ENCODE assay signal across 13 cellular contexts in genomic region chr18:48850891-48851302, GRCh38.
DNase-seq lines count a peak whose midpoint lies in the region; ATAC-seq and TF ChIP-seq lines count a peak whose summit lies in the region.
"Had no signal": no experiment of that assay in that cellular context is flagged by ENCODE, and none has a peak within 500 bp of the region (broad histone marks: within the 10 kb centered on the region; RNA-seq: fewer than 3 reads in every experiment).

No MANE protein-coding gene starts in this region.

- TF ChIP-seq CTCF in choroid plexus epithelial cell (conservative IDR thresholded peaks at IDR 0.05; ENCODE audit: low read depth, low read length) (no peak), smooth muscle cell (IDR thresholded peaks at IDR 0.05; ENCODE audit: borderline replicate concordance, insufficient read depth, poor library complexity, severe bottlenecking) (no peak)

- peaks cover 39% of the 10 kb centered on the region for H3K4me1 ChIP-seq in smooth muscle cell (ENCODE audit: low read depth)

- H3K27me3 ChIP-seq in smooth muscle cell (ENCODE audit: low read depth): no peaks in the 10 kb centered on the region
- H3K27me3 ChIP-seq: Peyer's patch had no signal

- peaks cover 8% of the 10 kb centered on the region for H3K79me2 ChIP-seq in smooth muscle cell (ENCODE audit: low read depth)

- peak overlapping the region; percentile 63 for H3K4me2 ChIP-seq in smooth muscle cell

- no peak for TF ChIP-seq RAD21 in Ishikawa (IDR thresholded peaks at IDR 0.05; ENCODE audit: low read depth)

- no peaks in the 10 kb centered on the region for H3K9me3 ChIP-seq in smooth muscle cell (replicated peaks; ENCODE audit: low read depth)
- H3K9me3 ChIP-seq: Peyer's patch had no signal

- H3K27ac ChIP-seq in smooth muscle cell (ENCODE audit: low read depth): peak overlapping the region; percentile 96
- H3K27ac ChIP-seq: WERI-Rb-1 had no signal

- peaks cover 36% of the 10 kb centered on the region for H3F3A ChIP-seq in smooth muscle cell (ENCODE audit: low read depth)

- DNase-seq in choroid plexus epithelial cell (ENCODE audit: low read depth) (peak; percentile 69), left lobe of liver (ENCODE audit: low spot score) (no peak), smooth muscle cell (lab: John Stamatoyannopoulos, UW; ENCODE audit: unreplicated experiment) (peak; percentile 49), NOMO-1 treated with dmso at 0.1 percent for 144 hours (lab: John Stamatoyannopoulos, UW; ENCODE audit: unreplicated experiment) (no peak), DMS53 treated with DMSO at 0.1 percent for 48 hours (lab: John Stamatoyannopoulos, UW; ENCODE audit: unreplicated experiment) (no peak)
- DNase-seq: activated effector memory CD4-positive, alpha-beta T cell treated with anti-CD3 and anti-CD28 coated beads, Interleukin-2, amount 50 U/mL, for 16 hours; CD4-positive, CD25-positive, alpha-beta regulatory T cell; effector memory CD8-positive, alpha-beta T cell; Peyer's patch; WERI-Rb-1 had no signal

- no peak overlapping the region for H2AFZ ChIP-seq in smooth muscle cell (ENCODE audit: low read depth)

- 2% methylated on average over 7 of the region's 7 CpGs for WGBS in smooth muscle cell (ENCODE audit: low lambda C conversion rate)

- ATAC-seq in left lobe of liver (peak; percentile 23), HG02623 (IDR thresholded peaks at IDR 0.05; ENCODE audit: unreplicated experiment) (no peak), HG03354 (IDR thresholded peaks at IDR 0.05; ENCODE audit: poor library complexity, severe bottlenecking, unreplicated experiment) (no peak)
- ATAC-seq: effector memory CD8-positive, alpha-beta T cell had no signal

- TF ChIP-seq EP300 in Ishikawa (IDR thresholded peaks at IDR 0.05; ENCODE audit: borderline replicate concordance): peak; percentile 38; the same call in 1 of the 2 replicates

- no peaks in the 10 kb centered on the region for H3K36me3 ChIP-seq in smooth muscle cell (ENCODE audit: low read depth)
- H3K36me3 ChIP-seq: Peyer's patch had no signal

- H3K9ac ChIP-seq in smooth muscle cell (ENCODE audit: low read depth): peak overlapping the region; percentile 83

- no peaks in the 10 kb centered on the region for H4K20me1 ChIP-seq in smooth muscle cell (ENCODE audit: low read depth)

- no peak overlapping the region for H3K4me3 ChIP-seq in choroid plexus epithelial cell (ENCODE audit: low read depth, low read length)
- H3K4me3 ChIP-seq in smooth muscle cell: no peak overlapping the region
- H3K4me3 ChIP-seq: Peyer's patch had no signal

TF ChIP-seq in Ishikawa, 13 proteins besides CTCF, POLR2A, EP300 and RAD21:
- 0 out of 2 replicates have a peak, but pooled peaks have one; percentile 14 for TF ChIP-seq NFIC (IDR thresholded peaks at IDR 0.05)
- TF ChIP-seq EGR1 (IDR thresholded peaks at IDR 0.05): no peak
- TF ChIP-seq TEAD4 (IDR thresholded peaks at IDR 0.05): 0 out of 2 replicates have a peak, but pooled peaks have one; percentile 21
- TF ChIP-seq CREB1 (IDR thresholded peaks at IDR 0.05; ENCODE audit: low read depth): no peak
- TF ChIP-seq ZBTB7A (IDR thresholded peaks at IDR 0.05; ENCODE audit: low read depth): no peak
- TF ChIP-seq, protein P1, sequence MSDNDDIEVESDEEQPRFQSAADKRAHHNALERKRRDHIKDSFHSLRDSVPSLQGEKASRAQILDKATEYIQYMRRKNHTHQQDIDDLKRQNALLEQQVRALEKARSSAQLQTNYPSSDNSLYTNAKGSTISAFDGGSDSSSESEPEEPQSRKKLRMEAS (IDR thresholded peaks at IDR 0.05): 0 out of 2 replicates have a peak, but pooled peaks have one; percentile 20

Comparison
In these comparisons a context has a peak if more than half of its experiments do, and no peak if none do; other contexts are left out.
1. DNase-seq: peak in choroid plexus epithelial cell (single experiment) and smooth muscle cell (single experiment); none in left lobe of liver (single experiment), NOMO-1 treated with dmso at 0.1 percent for 144 hours (single experiment) and DMS53 treated with DMSO at 0.1 percent for 48 hours (single experiment).